ENCODE assay signal across 23 cellular contexts in genomic region chrX:96474357-96475125, GRCh38.
DNase-seq lines count a peak whose midpoint lies in the region; ATAC-seq and TF ChIP-seq lines count a peak whose summit lies in the region.
"Had no signal": no experiment of that assay in that cellular context is flagged by ENCODE, and none has a peak within 500 bp of the region (broad histone marks: within the 10 kb centered on the region; RNA-seq: fewer than 3 reads in every experiment).

No MANE protein-coding gene starts in this region.

- no peaks in the 10 kb centered on the region for H3K36me3 ChIP-seq in PC-3 (ENCODE audit: low read depth, low read length)
- no peaks in the 10 kb centered on the region for H3K36me3 ChIP-seq in esophagus muscularis mucosa
- H3K36me3 ChIP-seq: brain microvascular endothelial cell, gastrocnemius medialis, lower lobe of right lung, neutrophil, thyroid gland had no signal

- 0 out of 2 replicates have a peak overlapping the region, but pooled peaks have one; percentile 33 for H2AFZ ChIP-seq in PC-3 (ENCODE audit: low read length)

- H3K27me3 ChIP-seq in PC-3 (ENCODE audit: low read length): no peaks in the 10 kb centered on the region
- H3K27me3 ChIP-seq in esophagus muscularis mucosa: no peaks in the 10 kb centered on the region
- H3K27me3 ChIP-seq: brain microvascular endothelial cell, gastrocnemius medialis, neutrophil, thyroid gland had no signal

- DNase-seq in ELR (ENCODE audit: low read depth): peak; percentile 24
- DNase-seq in PC-3: peak; percentile 85
- peak; percentile 13 for DNase-seq in fibroblast of gingiva (ENCODE audit: low read depth)
- peak; percentile 17 for DNase-seq in renal cortical epithelial cell (ENCODE audit: low read depth)
- no peak for DNase-seq in amniotic stem cell (lab: John Stamatoyannopoulos, UW)
- DNase-seq in RPMI8226: no peak
- DNase-seq in esophagus muscularis mucosa (ENCODE audit: extremely low spot score): no peak
- DNase-seq in NCI-H226: no peak
- DNase-seq: activated CD8-positive, alpha-beta memory T cell treated with anti-CD3 and anti-CD28 coated beads, Interleukin-2, amount 50 U/mL, for 4 hours; brain microvascular endothelial cell; CD4-positive, alpha-beta memory T cell; gastrocnemius medialis; lower lobe of right lung; MM.1S; NCI-H1436 treated with DMSO at 0.1 percent for 48 hours; NCI-H2171 treated with DMSO at 0.1 percent for 48 hours; NCI-H69; stimulated activated CD4-positive, alpha-beta T cell treated with anti-CD3 and anti-CD28 coated beads, Interleukin-12 subunit alpha, Interleukin-12 subunit beta, amount 100 ng/mL, for 4 hours; thyroid gland had no signal

- H3K9me3 ChIP-seq in PC-3 (ENCODE audit: low read length): no peaks in the 10 kb centered on the region
- H3K9me3 ChIP-seq in esophagus muscularis mucosa: no peaks in the 10 kb centered on the region
- H3K9me3 ChIP-seq: gastrocnemius medialis, lower lobe of right lung, neutrophil, thyroid gland had no signal

- no peak for TF ChIP-seq EP300 in esophagus muscularis mucosa (IDR thresholded peaks at IDR 0.05)

- 63% methylated on average over 5 of the region's 5 CpGs for WGBS in esophagus muscularis mucosa

- peak; percentile 91 for ATAC-seq in PC-3
- ATAC-seq: gastrocnemius medialis, GM12878, lower lobe of right lung had no signal

- H3F3A ChIP-seq in PC-3 (ENCODE audit: low read length, unreplicated experiment): no peaks in the 10 kb centered on the region

- intact Hi-C loops in PC-3 (cut with micrococcal nuclease): loop anchor here (1.0 to 10.0 kb wide), 4 partner anchors 64 to 240 kb away; partner anchors contain the start of gene DIAPH2
- intact Hi-C loops in esophagus muscularis mucosa (cut with DNase I): no loop called here

- peaks cover 28% of the 10 kb centered on the region for H3K4me1 ChIP-seq in PC-3 (ENCODE audit: insufficient read depth, low read length)
- H3K4me1 ChIP-seq in esophagus muscularis mucosa: no peaks in the 10 kb centered on the region
- H3K4me1 ChIP-seq: gastrocnemius medialis, lower lobe of right lung, thyroid gland had no signal

- 0 out of 2 replicates have a peak overlapping the region, but pooled peaks have one; percentile 32 for H3K4me3 ChIP-seq in PC-3 (ENCODE audit: low read length)
- no peak overlapping the region for H3K4me3 ChIP-seq in esophagus muscularis mucosa
- H3K4me3 ChIP-seq: gastrocnemius medialis, GM12878, lower lobe of right lung, thyroid gland had no signal

- H4K20me1 ChIP-seq in PC-3 (ENCODE audit: low read length): no peaks in the 10 kb centered on the region

- H3K79me2 ChIP-seq in PC-3 (ENCODE audit: low read length): no peaks in the 10 kb centered on the region

- CTCF ChIA-PET in PC-3 (lab: Charles Lee): no interaction called here

- POLR2A ChIA-PET in PC-3 (lab: Charles Lee; ENCODE audit: unreplicated experiment): interaction anchor here (0.6 kb wide), 1 partner anchor 66 kb away, joined by 3 read pairs; no protein-coding TSS in a partner anchor

- peak overlapping the region; percentile 69 for H3K4me2 ChIP-seq in PC-3 (ENCODE audit: low read length)

- no peak for TF ChIP-seq POLR2A in esophagus muscularis mucosa (IDR thresholded peaks at IDR 0.05; ENCODE audit: low read depth)

- H3K9ac ChIP-seq in PC-3 (ENCODE audit: low read length): peak overlapping the region; percentile 59

- no TSS peak for BruUV-seq in PC-3 (replicated peaks; lab: Mats Ljungman, UMichigan)

- TF ChIP-seq CTCF in PC-3 (conservative IDR thresholded peaks at IDR 0.05; ENCODE audit: low read depth, low read length): no peak
- TF ChIP-seq CTCF in esophagus muscularis mucosa (IDR thresholded peaks at IDR 0.05): no peak

- H3K27ac ChIP-seq in PC-3 (ENCODE audit: low read length): peak overlapping the region; percentile 97
- no peak overlapping the region for H3K27ac ChIP-seq in esophagus muscularis mucosa (replicated peaks in 1 of 4)
- H3K27ac ChIP-seq: brain microvascular endothelial cell, gastrocnemius medialis, HL-60, lower lobe of right lung, neutrophil, thyroid gland, VCaP had no signal

- H3K9me2 ChIP-seq in PC-3 (replicated peaks; ENCODE audit: low read length): no peaks in the 10 kb centered on the region

Comparison
In these comparisons a context has a peak if more than half of its experiments do, and no peak if none do; other contexts are left out.
1. DNase-seq: peak in ELR (single experiment), PC-3 (single experiment), fibroblast of gingiva (single experiment) and renal cortical epithelial cell (single experiment); none in amniotic stem cell (single experiment), RPMI8226 (single experiment), esophagus muscularis mucosa (single experiment) and NCI-H226 (single experiment).